In the genomic region with DNA sequence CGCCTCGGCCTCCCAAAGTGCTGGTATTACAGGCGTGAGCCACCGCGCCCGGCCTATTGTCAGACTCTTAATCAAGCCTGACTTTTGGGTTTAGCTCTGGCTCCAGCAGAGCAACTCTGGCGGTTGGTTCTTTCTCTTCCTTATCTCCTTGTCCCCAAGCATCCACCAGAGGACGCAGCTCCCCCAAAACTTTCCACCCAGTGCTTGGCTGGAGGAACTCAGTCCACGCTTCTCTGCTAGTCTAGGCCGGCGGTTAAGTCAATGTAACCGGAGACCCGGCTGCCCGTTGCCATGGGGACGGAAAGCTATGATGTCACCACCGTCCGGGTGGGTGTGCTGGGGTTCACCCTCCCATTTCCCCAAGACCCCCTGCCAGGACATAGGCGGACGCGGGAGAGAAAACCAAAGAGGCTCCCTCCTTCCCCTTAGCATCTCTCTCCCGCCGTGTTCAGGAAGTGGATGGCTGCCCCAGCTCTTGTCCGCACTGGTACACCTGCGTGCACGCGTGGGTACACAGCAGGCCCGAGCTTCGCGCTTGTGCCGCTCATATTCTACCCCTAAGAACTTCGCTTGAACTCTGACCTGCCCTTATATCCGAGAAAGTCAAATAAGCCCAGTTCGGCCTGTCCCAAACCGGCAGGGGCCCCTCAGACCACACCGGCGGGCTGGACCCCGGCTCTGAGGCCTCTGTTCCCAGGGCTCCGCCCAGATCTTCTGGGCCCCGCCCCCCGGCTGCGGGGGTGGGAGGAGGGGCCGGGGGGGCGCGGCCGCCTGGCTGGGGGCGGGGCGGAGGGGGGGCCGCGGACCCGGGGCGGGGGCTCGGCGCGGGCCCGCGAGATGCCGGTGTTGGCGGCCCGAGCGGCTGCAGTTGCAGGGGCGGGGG, we compare ENCODE assay signal across 7 cellular contexts. TPM values are rescaled to one million over a fixed set of nuclear protein-coding genes. Genes with fewer than 3 reads are reported as not detected.
A peak's percentile ranks its signal among the peaks of the same experiment; 100 is the strongest.
DNase-seq lines count a peak whose midpoint lies in the region; ATAC-seq and TF ChIP-seq lines count a peak whose summit lies in the region.

RND2 (plus strand) TSS at position 825 of the 883 bp plus-strand sequence. CDS start 117 bp downstream, outside the sequence.

- peak within 1 kb of the TSS in 4 of 5 donors; percentile 55 to 74 (median 63) for H3K9ac ChIP-seq in subcutaneous abdominal adipose tissue (ENCODE audit: low read length in 5 of 5)

- H3K4me3 Mint-ChIP-seq in activated naive CD8-positive, alpha-beta T cell, result peak within 1 kb of the TSS; percentile 89
- peak within 1 kb of the TSS; percentile 98 for H3K4me3 Mint-ChIP-seq in glutamatergic neuron (ENCODE audit: unreplicated experiment)

- peak within 1 kb of the TSS; percentile 89 for H3K27ac Mint-ChIP-seq in activated naive CD8-positive, alpha-beta T cell
- H3K27ac Mint-ChIP-seq in glutamatergic neuron (ENCODE audit: unreplicated experiment), result peak within 1 kb of the TSS; percentile 98

- no peaks in the 10 kb centered on the region for H3K9me3 Mint-ChIP-seq in activated naive CD8-positive, alpha-beta T cell (ENCODE audit: low read depth)
- peaks cover 8% of the 10 kb centered on the region for H3K9me3 Mint-ChIP-seq in glutamatergic neuron (ENCODE audit: unreplicated experiment)

- peaks cover 4 to 44% (median 29%) of the 10 kb centered on the region in 5 donors for H3K4me1 ChIP-seq in subcutaneous abdominal adipose tissue (ENCODE audit: control insufficient read depth in 5 of 5, insufficient read depth in 5 of 5, low read length in 5 of 5)

- ATAC-seq in GM18861 (IDR thresholded peaks at IDR 0.05; ENCODE audit: unreplicated experiment), result peak; percentile 34

- H3K27me3 Mint-ChIP-seq in activated naive CD8-positive, alpha-beta T cell, result no peaks in the 10 kb centered on the region
- H3K27me3 Mint-ChIP-seq in glutamatergic neuron (ENCODE audit: unreplicated experiment), result peaks cover 9% of the 10 kb centered on the region

- H3K36me3 ChIP-seq in subcutaneous abdominal adipose tissue (ENCODE audit: control insufficient read depth in 5 of 5, insufficient read depth in 5 of 5, low read length in 5 of 5), result no peaks in the 10 kb centered on the region

- H3K4me1 Mint-ChIP-seq in activated naive CD8-positive, alpha-beta T cell (ENCODE audit: low read depth), result peaks cover 20% of the 10 kb centered on the region
- peaks cover 34% of the 10 kb centered on the region for H3K4me1 Mint-ChIP-seq in glutamatergic neuron (ENCODE audit: low read depth, unreplicated experiment)

- H3K9me3 ChIP-seq in subcutaneous abdominal adipose tissue (ENCODE audit: control insufficient read depth in 5 of 5, low read length in 5 of 5), result no peaks in the 10 kb centered on the region

- TF ChIP-seq CTCF in glutamatergic neuron (IDR thresholded peaks at IDR 0.05; ENCODE audit: partially characterized antibody, unreplicated experiment), result peak; percentile 54

- H3K36me3 Mint-ChIP-seq in activated naive CD8-positive, alpha-beta T cell, result no peaks in the 10 kb centered on the region
- no peaks in the 10 kb centered on the region for H3K36me3 Mint-ChIP-seq in glutamatergic neuron (ENCODE audit: unreplicated experiment)

- H3K27me3 ChIP-seq in subcutaneous abdominal adipose tissue (ENCODE audit: control insufficient read depth in 5 of 5, insufficient read depth in 4 of 5, low read length in 5 of 5), result no peaks in the 10 kb centered on the region

- H3K27ac ChIP-seq in subcutaneous abdominal adipose tissue (ENCODE audit: low read depth, low read length), result no peak within 1 kb of the TSS

- DNase-seq in NCI-H1105 (lab: John Stamatoyannopoulos, UW) (peak; percentile 75), SKM-1 treated with dmso at 0.1 percent for 144 hours (lab: John Stamatoyannopoulos, UW; ENCODE audit: unreplicated experiment) (peak; percentile 90), glutamatergic neuron (peak; percentile 89), nucleus accumbens (lab: John Stamatoyannopoulos, UW) (peak in 55 of 56 donors; percentile 38 to 94 (median 80))

- H3K4me3 ChIP-seq in subcutaneous abdominal adipose tissue (ENCODE audit: low read depth in 1 of 5, low read length in 5 of 5), result peak within 1 kb of the TSS; percentile 64 to 78 (median 71)

RNA-seq across cellular contexts. Expression of gene RND2, which starts in this region (rescaled TPM):
- total RNA-seq in glutamatergic neuron (ENCODE audit: unreplicated experiment), result 75.8 TPM
